15 cellular contexts compared by ENCODE assay signal in genomic region chr16:46774743-46775177, GRCh38.
A peak's percentile ranks its signal among the peaks of the same experiment; 100 is the strongest.
DNase-seq lines count a peak whose midpoint lies in the region; ATAC-seq, FAIRE-seq and TF ChIP-seq lines count a peak whose summit lies in the region.
"Had no signal": no experiment of that assay in that cellular context is flagged by ENCODE, and none has a peak within 500 bp of the region (broad histone marks: within the 10 kb centered on the region; RNA-seq: fewer than 3 reads in every experiment).

No MANE protein-coding gene starts in this region.

- no peak for TF ChIP-seq CTCF in OCI-LY1 (IDR thresholded peaks at IDR 0.05; ENCODE audit: low read length)
- TF ChIP-seq CTCF in D721Med (IDR thresholded peaks at IDR 0.05; ENCODE audit: insufficient read depth, missing control alignments), result no peak

- H3K27me3 ChIP-seq in OCI-LY1 (ENCODE audit: insufficient read depth, low read length), result no peaks in the 10 kb centered on the region

- no peaks in the 10 kb centered on the region for H3F3A ChIP-seq in OCI-LY1 (ENCODE audit: insufficient read depth, low read length)

- ATAC-seq in GM18858 (IDR thresholded peaks at IDR 0.05; ENCODE audit: unreplicated experiment) (peak; percentile 63), GM21515 (IDR thresholded peaks at IDR 0.05; ENCODE audit: unreplicated experiment) (peak; percentile 62), HG03064 (IDR thresholded peaks at IDR 0.05; ENCODE audit: low read depth, unreplicated experiment) (peak; percentile 64)

- H2AFZ ChIP-seq in OCI-LY1 (ENCODE audit: low read length), result no peak overlapping the region
- H2AFZ ChIP-seq: GM23248 had no signal

- no peak for FAIRE-seq in D721Med (lab: Jason Lieb, UNC)

- H3K79me2 ChIP-seq in OCI-LY1 (ENCODE audit: insufficient read depth, low read length), result no peaks in the 10 kb centered on the region

- H3K36me3 ChIP-seq in OCI-LY1 (ENCODE audit: insufficient read depth, low read length), result no peaks in the 10 kb centered on the region

- DNase-seq in activated CD8-positive, alpha-beta memory T cell treated with anti-CD3 and anti-CD28 coated beads for 24 hours, result no peak
- DNase-seq in NCI-H748 treated with DMSO at 0.1 percent for 48 hours (lab: John Stamatoyannopoulos, UW) (no peak), D721Med (ENCODE audit: insufficient read length, low spot score) (no peak)
- DNase-seq in activated CD4-positive, alpha-beta T cell treated with anti-CD3 and anti-CD28 coated beads for 4 hours, result no peak
- DNase-seq: activated B cell treated with CpG ODN at 0.5 μM for 24 hours, C1 segment of cervical spinal cord, DND-41, GM23248, mesenchymal stem cell, NCI-H2081 treated with DMSO at 0.1 percent for 48 hours, nucleus accumbens had no signal

- no peaks in the 10 kb centered on the region for H3K9me2 ChIP-seq in OCI-LY1 (ENCODE audit: low read depth, low read length)

- H4K20me1 ChIP-seq in OCI-LY1 (ENCODE audit: insufficient read depth, low read length), result no peaks in the 10 kb centered on the region

- H3K9ac ChIP-seq in OCI-LY1 (ENCODE audit: low read length), result no peak overlapping the region
- H3K9ac ChIP-seq: GM23248 had no signal

- no peak overlapping the region for H3K4me2 ChIP-seq in OCI-LY1 (ENCODE audit: low read length)

- H3K9me3 ChIP-seq in OCI-LY1 (ENCODE audit: low read length), result peaks cover 13% of the 10 kb centered on the region

- no peak overlapping the region for H3K4me3 ChIP-seq in OCI-LY1 (ENCODE audit: low read depth, low read length, poor library complexity, severe bottlenecking)
- H3K4me3 ChIP-seq: GM23248 had no signal

- H3K4me1 ChIP-seq in OCI-LY1 (ENCODE audit: insufficient read depth, low read length, severe bottlenecking), result peaks cover 57% of the 10 kb centered on the region

- H3K27ac ChIP-seq in OCI-LY1 (ENCODE audit: low read depth, low read length, poor library complexity, severe bottlenecking), result peak overlapping the region; percentile 88
- H3K27ac ChIP-seq: GM23248 had no signal
